ENCODE assay signal across 24 cellular contexts in the genomic region with DNA sequence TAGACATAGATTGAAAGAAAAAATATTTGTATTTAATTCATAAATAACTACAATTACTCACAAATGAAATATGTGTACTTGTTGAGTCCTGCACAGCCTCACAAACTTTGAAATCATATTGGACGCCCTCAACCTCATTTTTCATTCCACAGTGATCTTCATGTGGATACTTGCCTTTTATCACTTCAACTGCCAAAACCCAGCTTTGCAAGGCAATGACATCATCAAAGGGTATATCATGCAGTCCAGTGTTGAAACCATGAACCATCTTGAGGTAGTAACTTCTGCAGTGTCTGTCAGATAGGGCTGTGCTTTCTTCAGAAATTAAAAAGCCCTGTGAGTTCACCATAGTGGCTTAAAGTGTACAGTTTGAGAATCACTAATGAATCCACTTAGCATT.
"Had no signal": no experiment of that assay in that cellular context is flagged by ENCODE, and none has a peak within 500 bp of the region (broad histone marks: within the 10 kb centered on the region; RNA-seq: fewer than 3 reads in every experiment).

No MANE protein-coding gene starts in this region.

- H3K27me3 ChIP-seq: brain microvascular endothelial cell had no signal

- H3K9me3 Mint-ChIP-seq: activated CD4-positive, alpha-beta memory T cell treated with anti-CD3 and anti-CD28 coated beads, Interleukin-2, amount 10 ng/mL, durations not matched to agents 7 days and 5 days; activated naive CD4-positive, alpha-beta T cell treated with anti-CD3 and anti-CD28 coated beads for 36 hours had no signal

- H3K27ac Mint-ChIP-seq: activated CD4-positive, alpha-beta memory T cell treated with anti-CD3 and anti-CD28 coated beads, Interleukin-2, amount 10 ng/mL, durations not matched to agents 7 days and 5 days; activated naive CD4-positive, alpha-beta T cell treated with anti-CD3 and anti-CD28 coated beads for 36 hours; activated naive CD8-positive, alpha-beta T cell; activated T-helper 17 cell treated with anti-CD3 and anti-CD28 coated beads, Interleukin-2, amount 50 U/mL, for 72 hours; T-cell had no signal

- DNase-seq: activated CD4-positive, alpha-beta memory T cell treated with anti-CD3 and anti-CD28 coated beads, Interleukin-2, amount 10 ng/mL, durations not matched to agents 7 days and 5 days; activated CD4-positive, alpha-beta T cell treated with anti-CD3 and anti-CD28 coated beads, Interleukin-2, amount 50 U/mL, for 1 hour; activated CD4-positive, CD25-positive, alpha-beta regulatory T cell; activated gamma-delta T cell; activated naive CD4-positive, alpha-beta T cell treated with anti-CD3 and anti-CD28 coated beads for 36 hours; activated T-cell treated with anti-CD3 and anti-CD28 coated beads for 4 hours; activated T-cell treated with anti-CD3 and anti-CD28 coated beads, Interleukin-2, amount 50 U/mL, for 48 hours; brain microvascular endothelial cell; caudate nucleus; NCI-H1105 treated with DMSO at 0.1 percent for 48 hours; NCI-H1436 treated with DMSO at 0.1 percent for 48 hours; NCI-H187; NCI-H2081; NCI-H446; NCI-H524; PC-9; T-cell; T-helper 2 cell; T1000 had no signal

- H3K4me3 Mint-ChIP-seq: activated CD4-positive, alpha-beta memory T cell treated with anti-CD3 and anti-CD28 coated beads, Interleukin-2, amount 10 ng/mL, durations not matched to agents 7 days and 5 days; activated naive CD4-positive, alpha-beta T cell treated with anti-CD3 and anti-CD28 coated beads for 36 hours; activated naive CD8-positive, alpha-beta T cell; activated T-helper 17 cell treated with anti-CD3 and anti-CD28 coated beads, Interleukin-2, amount 50 U/mL, for 72 hours; T-cell had no signal

- H3K36me3 Mint-ChIP-seq: activated naive CD8-positive, alpha-beta T cell; T-cell had no signal

- ATAC-seq: activated T-helper 17 cell treated with anti-CD3 and anti-CD28 coated beads, Interleukin-2, amount 50 U/mL, for 72 hours; Right ventricle myocardium inferior; T-cell had no signal

- H3K27ac ChIP-seq: brain microvascular endothelial cell, PC-9, SK-N-MC had no signal

- H3K4me3 ChIP-seq: PC-9, SK-N-MC had no signal

- H3K36me3 ChIP-seq: brain microvascular endothelial cell had no signal

- H3K27me3 Mint-ChIP-seq: activated CD4-positive, alpha-beta memory T cell treated with anti-CD3 and anti-CD28 coated beads, Interleukin-2, amount 10 ng/mL, durations not matched to agents 7 days and 5 days; activated naive CD8-positive, alpha-beta T cell; activated T-helper 17 cell treated with anti-CD3 and anti-CD28 coated beads, Interleukin-2, amount 50 U/mL, for 72 hours; T-cell had no signal

- FAIRE-seq: TTC549 had no signal

- H3K4me1 Mint-ChIP-seq: activated CD4-positive, alpha-beta memory T cell treated with anti-CD3 and anti-CD28 coated beads, Interleukin-2, amount 10 ng/mL, durations not matched to agents 7 days and 5 days; activated T-helper 17 cell treated with anti-CD3 and anti-CD28 coated beads, Interleukin-2, amount 50 U/mL, for 72 hours; T-cell had no signal
